In genomic region chr7:7761340-7761973, GRCh38 we compare ENCODE assay signal across 8 cellular contexts. TPM values are rescaled to one million over a fixed set of nuclear protein-coding genes. Genes with fewer than 3 reads are reported as not detected.
DNase-seq lines count a peak whose midpoint lies in the region; ATAC-seq and TF ChIP-seq lines count a peak whose summit lies in the region.

No MANE protein-coding gene starts in this region.

- H3K4me1 ChIP-seq in BE2C, result peaks cover 4% of the 10 kb centered on the region; the same call in 1 of the 2 replicates
- peaks cover 6 to 35% of the 10 kb centered on the region in 2 donors for H3K4me1 ChIP-seq in adrenal gland (replicated peaks in 1 of 2)
- peaks cover 0 to 18% (median 13%) of the 10 kb centered on the region in 5 donors for H3K4me1 ChIP-seq in subcutaneous abdominal adipose tissue (ENCODE audit: control insufficient read depth in 5 of 5, insufficient read depth in 5 of 5, low read length in 5 of 5)

- TF ChIP-seq POLR2A in adrenal gland (IDR thresholded peaks at IDR 0.05), result no peak

- 34 to 39% (median 37%) methylated on average over 5 of the region's 5 CpGs for WGBS in adrenal gland, 4 donors

- DNase-seq in BE2C (no peak), NCI-H2081 (lab: John Stamatoyannopoulos, UW) (peak; percentile 11 to 50), adrenal gland (no peak), hepatic stellate cell (ENCODE audit: low spot score) (peak; percentile 11)
- DNase-seq in activated CD8-positive, alpha-beta memory T cell treated with anti-CD3 and anti-CD28 coated beads, Interleukin-2, amount 50 U/mL, for 48 hours, result no peak

- ATAC-seq in GM18858 (IDR thresholded peaks at IDR 0.05; ENCODE audit: unreplicated experiment) (peak; percentile 29), HG03354 (IDR thresholded peaks at IDR 0.05; ENCODE audit: poor library complexity, severe bottlenecking, unreplicated experiment) (no peak)

- peak overlapping the region in 2 of 5 donors; percentile 27 to 61 for H3K27ac ChIP-seq in adrenal gland
- peak overlapping the region; percentile 73 for H3K27ac ChIP-seq in subcutaneous abdominal adipose tissue (ENCODE audit: low read depth, low read length)

- no peaks in the 10 kb centered on the region for H3K27me3 ChIP-seq in BE2C
- no peaks in the 10 kb centered on the region for H3K27me3 ChIP-seq in adrenal gland
- no peaks in the 10 kb centered on the region for H3K27me3 ChIP-seq in subcutaneous abdominal adipose tissue (ENCODE audit: control insufficient read depth in 5 of 5, insufficient read depth in 4 of 5, low read length in 5 of 5)

- H3K9me3 ChIP-seq in BE2C (no peaks in the 10 kb centered on the region), adrenal gland (replicated peaks in 1 of 3) (no peaks in the 10 kb centered on the region), subcutaneous abdominal adipose tissue (ENCODE audit: control insufficient read depth in 5 of 5, low read length in 5 of 5) (no peaks in the 10 kb centered on the region)

- intact Hi-C loops in adrenal gland (cut with DNase I), result loop anchor here in 1 of 2 donors (2.0 to 10.0 kb wide), 2 partner anchors 83 to 433 kb away; no protein-coding TSS in a partner anchor

- H3K36me3 ChIP-seq in BE2C (no peaks in the 10 kb centered on the region), adrenal gland (replicated peaks in 1 of 2) (no peaks in the 10 kb centered on the region), subcutaneous abdominal adipose tissue (ENCODE audit: control insufficient read depth in 5 of 5, insufficient read depth in 5 of 5, low read length in 5 of 5) (no peaks in the 10 kb centered on the region)

- peak overlapping the region; percentile 40 to 68 (median 67) for H3K9ac ChIP-seq in subcutaneous abdominal adipose tissue (ENCODE audit: low read length in 5 of 5)

- H3K4me3 ChIP-seq in BE2C (ENCODE audit: low read depth, low read length) (no peak overlapping the region), adrenal gland (peak overlapping the region in 1 of 4 donors; percentile 42), subcutaneous abdominal adipose tissue (ENCODE audit: low read depth in 1 of 5, low read length in 5 of 5) (peak overlapping the region; percentile 56 to 76 (median 74))

- peak; percentile 34 for TF ChIP-seq CTCF in BE2C (IDR thresholded peaks at IDR 0.05; ENCODE audit: low read depth, low read length)
- peak; percentile 43 to 66 (median 58) for TF ChIP-seq CTCF in adrenal gland (IDR thresholded peaks at IDR 0.05)

RNA-seq across cellular contexts. Expression of gene RPA3, which starts 43.0 kb away (rescaled TPM):
- 38.3 TPM for polyA plus RNA-seq in BE2C (2012; ENCODE audit: insufficient read depth, insufficient read length, low read depth)
- 10 to 100 TPM; 15.3 to 49.4 (median 32.7) TPM for total RNA-seq in adrenal gland
- 10 to 100 TPM; 19.6 to 31.4 (median 27.6) TPM for polyA plus RNA-seq in adrenal gland

Comparison
In these comparisons a context has a peak if more than half of its experiments do, and no peak if none do; other contexts are left out.
1. DNase-seq: peak in NCI-H2081 (2 of 2) and hepatic stellate cell (single experiment); none in BE2C (single experiment), adrenal gland (0 of 7) and activated CD8-positive, alpha-beta memory T cell treated with anti-CD3 and anti-CD28 coated beads, Interleukin-2, amount 50 U/mL, for 48 hours (single experiment).